Comparison of ENCODE assay signal across 16 cellular contexts in genomic region chr14:50786821-50787464, GRCh38. TPM values are rescaled to one million over a fixed set of nuclear protein-coding genes. Genes with fewer than 3 reads are reported as not detected.
DNase-seq lines count a peak whose midpoint lies in the region; ATAC-seq, FAIRE-seq and TF ChIP-seq lines count a peak whose summit lies in the region.
"Had no signal": no experiment of that assay in that cellular context is flagged by ENCODE, and none has a peak within 500 bp of the region (broad histone marks: within the 10 kb centered on the region; RNA-seq: fewer than 3 reads in every experiment).

No MANE protein-coding gene starts in this region.

- peaks cover 8 to 21% of the 10 kb centered on the region in 2 experiments for H3K36me3 ChIP-seq in SK-N-SH (replicated peaks in 1 of 2; ENCODE audit: control insufficient read depth in 1 of 2, insufficient read depth in 2 of 2, low read length in 1 of 2)

- H3K4me3 Mint-ChIP-seq in activated T-helper 17 cell treated with anti-CD3 and anti-CD28 coated beads, Interleukin-2, amount 50 U/mL, for 72 hours, result peak overlapping the region; percentile 66
- peak overlapping the region; percentile 17 for H3K4me3 Mint-ChIP-seq in natural killer cell

- TF ChIP-seq RAD21 in SK-N-SH (IDR thresholded peaks at IDR 0.05; ENCODE audit: low read length), result no peak

- ATAC-seq in SK-N-SH treated with all-trans-retinoic acid at 6 μM for 48 hours (no peak), natural killer cell (peak in 1 of 3 donors; percentile 6)
- peak; percentile 77 for ATAC-seq in activated T-helper 17 cell treated with anti-CD3 and anti-CD28 coated beads, Interleukin-2, amount 50 U/mL, for 72 hours (replicated peaks)
- ATAC-seq: left ventricle myocardium superior, upper lobe of right lung had no signal

- H2AFZ ChIP-seq in SK-N-SH (ENCODE audit: low read depth), result no peak overlapping the region
- H2AFZ ChIP-seq: PC-9 had no signal

- no peaks in the 10 kb centered on the region for H3K9me3 Mint-ChIP-seq in activated T-helper 17 cell treated with anti-CD3 and anti-CD28 coated beads, Interleukin-2, amount 50 U/mL, for 72 hours
- H3K9me3 Mint-ChIP-seq in natural killer cell, result no peaks in the 10 kb centered on the region

- no peaks in the 10 kb centered on the region for H4K20me1 ChIP-seq in SK-N-SH (ENCODE audit: insufficient read depth)

- peak overlapping the region; percentile 27; the same call in 1 of the 2 replicates for H3K4me2 ChIP-seq in SK-N-SH
- H3K4me2 ChIP-seq: PC-9 had no signal

- peaks cover 12% of the 10 kb centered on the region for H3F3A ChIP-seq in SK-N-SH (replicated peaks; ENCODE audit: insufficient read depth)

- peak; percentile 84 for FAIRE-seq in GM19239 (lab: Jason Lieb, UNC)
- FAIRE-seq: H54 had no signal

- H3K9me2 ChIP-seq in SK-N-SH, result no peaks in the 10 kb centered on the region

- no peak for TF ChIP-seq POLR2A in erythroblast (IDR thresholded peaks at IDR 0.05; ENCODE audit: low read length)

- intact Hi-C loops in natural killer cell (cut with micrococcal nuclease), result no loop called here

- H3K4me1 Mint-ChIP-seq in activated T-helper 17 cell treated with anti-CD3 and anti-CD28 coated beads, Interleukin-2, amount 50 U/mL, for 72 hours, result peaks cover 30% of the 10 kb centered on the region
- peaks cover 63 to 66% of the 10 kb centered on the region in 2 donors for H3K4me1 Mint-ChIP-seq in natural killer cell

- H3K9me3 ChIP-seq in SK-N-SH, result no peaks in the 10 kb centered on the region
- H3K9me3 ChIP-seq: upper lobe of right lung had no signal

- no peak overlapping the region for H3K4me3 ChIP-seq in SK-N-SH (ENCODE audit: low read depth in 2 of 2, low read length in 1 of 2)
- H3K4me3 ChIP-seq: PC-9, upper lobe of right lung had no signal

- TF ChIP-seq EP300 in SK-N-SH (IDR thresholded peaks at IDR 0.05; ENCODE audit: borderline replicate concordance in 1 of 2, low read depth in 1 of 2, low read length in 1 of 2), result no peak

- H3K27me3 ChIP-seq in SK-N-SH (ENCODE audit: insufficient read depth), result no peaks in the 10 kb centered on the region
- H3K27me3 ChIP-seq: upper lobe of right lung had no signal

- peak overlapping the region; percentile 63 for H3K27ac Mint-ChIP-seq in activated T-helper 17 cell treated with anti-CD3 and anti-CD28 coated beads, Interleukin-2, amount 50 U/mL, for 72 hours
- peak overlapping the region; percentile 77 to 79 for H3K27ac Mint-ChIP-seq in natural killer cell

- peak overlapping the region in 1 of 2 experiments; percentile 47; a peak in 2 of 4 replicates for H3K27ac ChIP-seq in SK-N-SH (ENCODE audit: low read depth in 2 of 2, low read length in 1 of 2)
- H3K27ac ChIP-seq: PC-9, upper lobe of right lung had no signal

- no peaks in the 10 kb centered on the region for H3K27me3 Mint-ChIP-seq in activated T-helper 17 cell treated with anti-CD3 and anti-CD28 coated beads, Interleukin-2, amount 50 U/mL, for 72 hours
- H3K27me3 Mint-ChIP-seq in natural killer cell (ENCODE audit: low read depth in 2 of 2), result no peaks in the 10 kb centered on the region

- CTCF ChIA-PET in SK-N-SH (lab: Yijun Ruan, JAX), result interaction anchor here (0.7 to 12.9 kb wide), 4 partner anchors 12 to 452 kb away, joined by 3 to 143 read pairs (median 4); no protein-coding TSS in a partner anchor

- DNase-seq in SK-N-SH, result no peak
- DNase-seq in GM19239 (ENCODE audit: insufficient read length, low spot score), result no peak
- no peak for DNase-seq in natural killer cell
- no peak for DNase-seq in GM20000 (ENCODE audit: low spot score)
- no peak for DNase-seq in erythroblast (lab: John Stamatoyannopoulos, UW)
- DNase-seq in NOMO-1 treated with DMSO at 0.1 percent for 48 hours (lab: John Stamatoyannopoulos, UW; ENCODE audit: unreplicated experiment), result no peak
- DNase-seq: 8988T; Calu3; head of caudate nucleus; left ventricle myocardium superior; PC-9; stimulated activated CD4-positive, alpha-beta T cell treated with anti-CD3 and anti-CD28 coated beads, Interleukin-12 subunit alpha, Interleukin-12 subunit beta, amount 100 ng/mL, for 4 hours; upper lobe of right lung had no signal

- POLR2A ChIA-PET in SK-N-SH (lab: Yijun Ruan, JAX), result no interaction called here

- 81% methylated on average over 3 of the region's 3 CpGs for WGBS in SK-N-SH (ENCODE audit: low lambda C conversion rate)

- no peaks in the 10 kb centered on the region for H3K79me2 ChIP-seq in SK-N-SH (ENCODE audit: insufficient read depth)

- TF ChIP-seq CTCF in SK-N-SH (IDR thresholded peaks at IDR 0.05) (no peak), natural killer cell (IDR thresholded peaks at IDR 0.05) (no peak), GM20000 (IDR thresholded peaks at IDR 0.05; ENCODE audit: extremely low read depth, missing control alignments) (no peak)

- H3K9ac ChIP-seq in SK-N-SH, result no peak overlapping the region

- peaks cover 10 to 21% of the 10 kb centered on the region in 2 experiments; a peak in 2 of 4 replicates for H3K4me1 ChIP-seq in SK-N-SH (ENCODE audit: control insufficient read depth in 1 of 2, insufficient read depth in 2 of 2, low read depth in 1 of 2, low read length in 1 of 2)
- H3K4me1 ChIP-seq: upper lobe of right lung had no signal

- peaks cover 26% of the 10 kb centered on the region for H3K36me3 Mint-ChIP-seq in activated T-helper 17 cell treated with anti-CD3 and anti-CD28 coated beads, Interleukin-2, amount 50 U/mL, for 72 hours (ENCODE audit: low read depth)
- H3K36me3 Mint-ChIP-seq in natural killer cell, result no peaks in the 10 kb centered on the region

TF ChIP-seq in SK-N-SH, 30 proteins besides CTCF, POLR2A, EP300 and RAD21:
- TF ChIP-seq NRF1 (IDR thresholded peaks at IDR 0.05; ENCODE audit: low read depth, low read length) (no peak), GATA2 (CRISPR knock-in tag; IDR thresholded peaks at IDR 0.05) (no peak), TEAD4 (IDR thresholded peaks at IDR 0.05; ENCODE audit: borderline replicate concordance, insufficient read depth) (no peak)

TF ChIP-seq in SK-N-SH treated with all-trans-retinoic acid at 6 μM for 48 hours, 23 proteins besides CTCF, POLR2A, EP300 and RAD21 (continues in another document):
- TF ChIP-seq ZNF8 (CRISPR knock-in tag; IDR thresholded peaks at IDR 0.05), result no peak
- no peak for TF ChIP-seq ZNF565 (CRISPR knock-in tag; conservative IDR thresholded peaks at IDR 0.05; ENCODE audit: low read depth)
- TF ChIP-seq CSRNP3 (CRISPR knock-in tag; IDR thresholded peaks at IDR 0.05), result no peak
- TF ChIP-seq TOX (CRISPR knock-in tag; IDR thresholded peaks at IDR 0.05; ENCODE audit: borderline replicate concordance), result no peak
- TF ChIP-seq RARB (CRISPR knock-in tag; IDR thresholded peaks at IDR 0.05), result no peak
- TF ChIP-seq, protein P1, sequence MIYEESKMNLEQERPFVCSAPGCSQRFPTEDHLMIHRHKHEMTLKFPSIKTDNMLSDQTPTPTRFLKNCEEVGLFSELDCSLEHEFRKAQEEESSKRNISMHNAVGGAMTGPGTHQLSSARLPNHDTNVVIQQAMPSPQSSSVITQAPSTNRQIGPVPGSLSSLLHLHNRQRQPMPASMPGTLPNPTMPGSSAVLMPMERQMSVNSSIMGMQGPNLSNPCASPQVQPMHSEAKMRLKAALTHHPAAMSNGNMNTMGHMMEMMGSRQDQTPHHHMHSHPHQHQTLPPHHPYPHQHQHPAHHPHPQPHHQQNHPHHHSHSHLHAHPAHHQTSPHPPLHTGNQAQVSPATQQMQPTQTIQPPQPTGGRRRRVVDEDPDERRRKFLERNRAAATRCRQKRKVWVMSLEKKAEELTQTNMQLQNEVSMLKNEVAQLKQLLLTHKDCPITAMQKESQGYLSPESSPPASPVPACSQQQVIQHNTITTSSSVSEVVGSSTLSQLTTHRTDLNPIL (CRISPR knock-in tag; IDR thresholded peaks at IDR 0.05; ENCODE audit: low read depth), result no peak
- no peak for TF ChIP-seq POU6F1 (CRISPR knock-in tag; IDR thresholded peaks at IDR 0.05; ENCODE audit: borderline replicate concordance, low read depth)
- no peak for TF ChIP-seq ESRRG (CRISPR knock-in tag; IDR thresholded peaks at IDR 0.05)
- no peak for TF ChIP-seq ZFP30 (CRISPR knock-in tag; IDR thresholded peaks at IDR 0.05)
- TF ChIP-seq TCF4 (CRISPR knock-in tag; IDR thresholded peaks at IDR 0.05; ENCODE audit: borderline replicate concordance), result no peak
- no peak for TF ChIP-seq ZC3H10 (CRISPR knock-in tag; IDR thresholded peaks at IDR 0.05)
- TF ChIP-seq OSR1 (CRISPR knock-in tag; IDR thresholded peaks at IDR 0.05), result no peak
- no peak for TF ChIP-seq ISL1 (CRISPR knock-in tag; IDR thresholded peaks at IDR 0.05)

RNA-seq across cellular contexts. Expression of gene NIN, which starts 44.0 kb away (rescaled TPM):
- 10.0 and 11.8 TPM in 2 replicates for polyA plus RNA-seq in SK-N-SH (2012; rRNA removed)
- 13.9 and 15.0 TPM in 2 replicates for polyA plus RNA-seq in SK-N-SH (2012; cell fraction: cytosol; rRNA removed)
- 7.3 and 12.6 TPM in 2 replicates for polyA plus RNA-seq in SK-N-SH (2012; cell fraction: nucleus; rRNA removed)
- total RNA-seq in activated T-helper 17 cell treated with anti-CD3 and anti-CD28 coated beads, Interleukin-2, amount 50 U/mL, for 72 hours, result 10 to 100 TPM; 25.9 to 42.2 TPM
- total RNA-seq in natural killer cell, result 100 to 1,000 TPM in 2 of 3 donors, 10 to 100 TPM in 1; 90.8 to 127 (median 118) TPM
